In the genomic region with DNA sequence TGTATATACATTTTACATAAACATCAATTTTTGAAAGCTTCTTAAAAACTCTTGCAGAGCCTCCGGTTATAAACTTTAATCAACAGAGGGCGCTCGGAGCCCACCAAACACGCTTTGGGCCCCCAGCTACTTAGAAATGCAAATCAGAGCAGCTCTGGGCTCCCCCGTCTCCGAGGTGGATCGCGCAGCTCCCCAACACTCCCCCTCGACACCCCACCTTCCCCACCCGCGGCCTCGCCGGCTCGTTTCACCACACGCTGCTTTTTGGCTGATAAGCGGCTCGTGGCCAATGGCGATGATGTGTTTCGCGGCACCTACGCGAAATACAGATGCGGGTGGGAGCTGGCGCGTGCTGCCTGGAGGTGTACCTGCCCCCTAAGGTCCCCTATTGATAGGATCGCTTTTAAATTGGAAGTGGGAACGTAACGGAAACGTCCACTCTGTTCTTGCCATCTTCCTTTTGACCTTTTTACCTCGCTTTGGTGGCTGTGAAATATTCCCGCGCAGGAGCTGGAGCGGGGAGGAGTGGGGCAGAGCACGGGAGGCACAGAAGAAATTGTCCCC, we compare ENCODE assay signal across 8 cellular contexts. TPM values are rescaled to one million over a fixed set of nuclear protein-coding genes. Genes with fewer than 3 reads are reported as not detected.
DNase-seq lines count a peak whose midpoint lies in the region; ATAC-seq, FAIRE-seq and TF ChIP-seq lines count a peak whose summit lies in the region.

No MANE protein-coding gene starts in this region.

- H3K36me3 Mint-ChIP-seq in IgD-negative memory B cell (peaks cover 1% of the 10 kb centered on the region), natural killer cell (no peaks in the 10 kb centered on the region)
- H3K36me3 Mint-ChIP-seq in activated T-cell treated with anti-CD3 and anti-CD28 coated beads, Interleukin-2, amount 50 U/mL, for 72 hours (ENCODE audit: insufficient read depth in 2 of 2) = no peaks in the 10 kb centered on the region
- no peaks in the 10 kb centered on the region for H3K36me3 Mint-ChIP-seq in stimulated activated naive CD8-positive, alpha-beta T cell treated with anti-CD3 and anti-CD28 coated beads, Interleukin-15, Interleukin-2, amounts not matched to agents 100 ng/mL and 50 ng/mL, for 24 hours (ENCODE audit: low read depth)

- H3K4me1 Mint-ChIP-seq in IgD-negative memory B cell (peaks cover 6 to 11% (median 11%) of the 10 kb centered on the region in 3 donors), natural killer cell (peaks cover 13 to 36% of the 10 kb centered on the region in 2 donors)
- peaks cover 26% of the 10 kb centered on the region for H3K4me1 Mint-ChIP-seq in activated T-cell treated with anti-CD3 and anti-CD28 coated beads, Interleukin-2, amount 50 U/mL, for 72 hours (ENCODE audit: low read depth)
- peaks cover 27% of the 10 kb centered on the region for H3K4me1 Mint-ChIP-seq in stimulated activated naive CD8-positive, alpha-beta T cell treated with anti-CD3 and anti-CD28 coated beads, Interleukin-15, Interleukin-2, amounts not matched to agents 100 ng/mL and 50 ng/mL, for 24 hours (ENCODE audit: low read depth)

- TF ChIP-seq CTCF in natural killer cell (IDR thresholded peaks at IDR 0.05) = peak; percentile 74

- peak; percentile 72 for DNase-seq in EL
- peak; percentile 61 for DNase-seq in RCC 7860 (ENCODE audit: low spot score)
- peak; percentile 69 to 72 for DNase-seq in activated T-cell treated with anti-CD3 and anti-CD28 coated beads, Interleukin-2, amount 50 U/mL, for 72 hours
- DNase-seq in fibroblast of peridontal ligament (ENCODE audit: extremely low read depth) = peak; percentile 84
- peak; percentile 51 for DNase-seq in natural killer cell

- intact Hi-C loops in natural killer cell (cut with micrococcal nuclease) = loop anchor here (1.0 to 10.0 kb wide), 5 partner anchors 232 to 1342 kb away; no protein-coding TSS in a partner anchor

- H3K27ac Mint-ChIP-seq in IgD-negative memory B cell (peak overlapping the region in 2 of 3 donors; percentile 65 to 81), natural killer cell (peak overlapping the region in 1 of 2 donors; percentile 45)
- no peak overlapping the region for H3K27ac Mint-ChIP-seq in activated T-cell treated with anti-CD3 and anti-CD28 coated beads, Interleukin-2, amount 50 U/mL, for 72 hours
- no peak overlapping the region for H3K27ac Mint-ChIP-seq in stimulated activated naive CD8-positive, alpha-beta T cell treated with anti-CD3 and anti-CD28 coated beads, Interleukin-15, Interleukin-2, amounts not matched to agents 100 ng/mL and 50 ng/mL, for 24 hours

- H3K4me3 Mint-ChIP-seq in IgD-negative memory B cell (peak overlapping the region; percentile 84 to 97 (median 94)), natural killer cell (peak overlapping the region; percentile 77)
- H3K4me3 Mint-ChIP-seq in activated T-cell treated with anti-CD3 and anti-CD28 coated beads, Interleukin-2, amount 50 U/mL, for 72 hours = peak overlapping the region; percentile 81 to 91
- peak overlapping the region; percentile 75 for H3K4me3 Mint-ChIP-seq in stimulated activated naive CD8-positive, alpha-beta T cell treated with anti-CD3 and anti-CD28 coated beads, Interleukin-15, Interleukin-2, amounts not matched to agents 100 ng/mL and 50 ng/mL, for 24 hours

- H3K27me3 Mint-ChIP-seq in IgD-negative memory B cell (peaks cover 50% of the 10 kb centered on the region), natural killer cell (ENCODE audit: low read depth in 2 of 2) (peaks cover 43 to 49% of the 10 kb centered on the region in 2 donors)
- peaks cover 71% of the 10 kb centered on the region for H3K27me3 Mint-ChIP-seq in activated T-cell treated with anti-CD3 and anti-CD28 coated beads, Interleukin-2, amount 50 U/mL, for 72 hours (ENCODE audit: low read depth)
- peaks cover 73% of the 10 kb centered on the region for H3K27me3 Mint-ChIP-seq in stimulated activated naive CD8-positive, alpha-beta T cell treated with anti-CD3 and anti-CD28 coated beads, Interleukin-15, Interleukin-2, amounts not matched to agents 100 ng/mL and 50 ng/mL, for 24 hours

- H3K9me3 Mint-ChIP-seq in IgD-negative memory B cell (peaks cover 0 to 4% (median 0%) of the 10 kb centered on the region in 3 donors), natural killer cell (no peaks in the 10 kb centered on the region)
- no peaks in the 10 kb centered on the region for H3K9me3 Mint-ChIP-seq in activated T-cell treated with anti-CD3 and anti-CD28 coated beads, Interleukin-2, amount 50 U/mL, for 72 hours
- no peaks in the 10 kb centered on the region for H3K9me3 Mint-ChIP-seq in stimulated activated naive CD8-positive, alpha-beta T cell treated with anti-CD3 and anti-CD28 coated beads, Interleukin-15, Interleukin-2, amounts not matched to agents 100 ng/mL and 50 ng/mL, for 24 hours

- peak; percentile 28 to 38 for ATAC-seq in activated T-cell treated with anti-CD3 and anti-CD28 coated beads, Interleukin-2, amount 50 U/mL, for 72 hours (replicated peaks in 1 of 2)
- ATAC-seq in natural killer cell = peak; percentile 69 to 74 (median 69)
- no peak for ATAC-seq in HG03280 (IDR thresholded peaks at IDR 0.05; ENCODE audit: unreplicated experiment)

- FAIRE-seq in RCC 7860 (lab: Jason Lieb, UNC) = peak; percentile 81

RNA-seq across cellular contexts. Expression of a gene that starts 1.6 kb away (rescaled TPM):
- polyA plus RNA-seq in IgD-negative memory B cell = 0.29 TPM
- under 1 TPM; 0.25 to 0.34 TPM for total RNA-seq in activated T-cell treated with anti-CD3 and anti-CD28 coated beads, Interleukin-2, amount 50 U/mL, for 72 hours
- total RNA-seq in natural killer cell = under 1 TPM; 0.16 to 0.96 (median 0.18) TPM

Comparison
In these comparisons a context has a peak if more than half of its experiments do, and no peak if none do; other contexts are left out.
1. H3K27ac Mint-ChIP-seq: peak in IgD-negative memory B cell (2 of 3); none in activated T-cell treated with anti-CD3 and anti-CD28 coated beads, Interleukin-2, amount 50 U/mL, for 72 hours (single experiment) and stimulated activated naive CD8-positive, alpha-beta T cell treated with anti-CD3 and anti-CD28 coated beads, Interleukin-15, Interleukin-2, amounts not matched to agents 100 ng/mL and 50 ng/mL, for 24 hours (single experiment).
2. Peak in every context shown above with its lines, with median percentiles within 50 percentile points of each other: DNase-seq and H3K4me3 Mint-ChIP-seq.